23 cellular contexts compared by ENCODE assay signal in the genomic region with DNA sequence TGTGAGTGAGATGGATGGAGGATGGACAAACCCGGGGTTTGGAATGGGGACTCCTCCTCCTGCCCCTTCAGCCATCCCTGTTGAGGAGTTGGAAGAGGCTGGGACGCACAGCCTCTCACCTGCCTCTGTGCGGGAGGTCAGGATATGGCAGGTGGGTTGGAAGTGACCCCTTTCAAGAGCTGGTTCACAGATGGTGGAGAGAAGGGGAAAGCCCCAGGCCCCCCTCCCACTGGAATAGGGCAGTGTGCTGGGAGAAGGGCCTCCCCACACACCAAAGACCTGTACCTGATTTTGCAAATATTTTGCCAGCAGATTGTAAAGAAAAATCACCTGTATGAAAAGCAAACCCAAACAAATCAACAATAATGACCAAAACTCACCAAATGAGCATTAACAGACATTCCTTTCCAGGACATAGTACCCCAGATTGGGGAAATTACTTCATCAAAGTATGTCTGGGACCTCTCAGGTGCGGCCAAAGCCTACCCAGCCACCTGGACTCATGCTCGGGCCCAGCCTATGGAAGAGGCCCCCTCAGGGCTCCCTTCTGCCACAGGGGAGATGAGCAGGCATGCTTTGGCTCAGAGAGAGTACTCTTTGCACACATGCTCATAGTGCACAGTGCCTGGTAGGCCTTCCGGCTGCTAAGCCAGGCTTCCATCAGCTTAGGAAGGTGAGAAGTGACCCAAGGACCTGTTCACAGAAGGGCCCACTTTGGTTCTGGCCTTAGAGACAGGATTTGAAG. TPM values are rescaled to one million over a fixed set of nuclear protein-coding genes. Genes with fewer than 3 reads are reported as not detected.
"Had no signal": no experiment of that assay in that cellular context is flagged by ENCODE, and none has a peak within 500 bp of the region (broad histone marks: within the 10 kb centered on the region; RNA-seq: fewer than 3 reads in every experiment).

No MANE protein-coding gene starts in this region.

- H3K27ac Mint-ChIP-seq: activated CD8-positive, alpha-beta T cell treated with anti-CD3 and anti-CD28 coated beads for 36 hours; activated naive CD8-positive, alpha-beta T cell treated with anti-CD3 and anti-CD28 coated beads, Interleukin-2, amount 10 ng/mL, durations not matched to agents 7 days and 5 days; activated T-cell treated with anti-CD3 and anti-CD28 coated beads, Interleukin-2, amount 50 U/mL, for 72 hours; natural killer cell; T-helper 1 cell treated with Interleukin-12 subunit alpha and Interleukin-12 subunit beta and Interleukin-4 antibody, amounts not matched to agents 30 μg/mL and 1 μg/mL, for 36 hours; WTC11 had no signal

- H3K4me3 Mint-ChIP-seq: activated CD8-positive, alpha-beta T cell treated with anti-CD3 and anti-CD28 coated beads for 36 hours; activated naive CD8-positive, alpha-beta T cell treated with anti-CD3 and anti-CD28 coated beads, Interleukin-2, amount 10 ng/mL, durations not matched to agents 7 days and 5 days; activated T-cell treated with anti-CD3 and anti-CD28 coated beads, Interleukin-2, amount 50 U/mL, for 72 hours; natural killer cell; T-helper 1 cell treated with Interleukin-12 subunit alpha and Interleukin-12 subunit beta and Interleukin-4 antibody, amounts not matched to agents 30 μg/mL and 1 μg/mL, for 36 hours; WTC11 had no signal

- H3K36me3 ChIP-seq: brain microvascular endothelial cell, heart right ventricle, left ventricle myocardium inferior, sigmoid colon, stomach, thoracic aorta had no signal

- H3K27ac ChIP-seq: brain microvascular endothelial cell, heart right ventricle, left ventricle myocardium inferior, sigmoid colon, stomach, thoracic aorta had no signal

- ATAC-seq: activated CD8-positive, alpha-beta T cell treated with anti-CD3 and anti-CD28 coated beads for 36 hours; activated T-cell treated with anti-CD3 and anti-CD28 coated beads, Interleukin-2, amount 50 U/mL, for 72 hours; natural killer cell; WTC11 had no signal

- DNase-seq: activated CD4-positive, alpha-beta T cell treated with anti-CD3 and anti-CD28 coated beads for 48 hours; activated CD8-positive, alpha-beta memory T cell treated with anti-CD3 and anti-CD28 coated beads, Interleukin-2, amount 50 U/mL, for 48 hours; activated CD8-positive, alpha-beta T cell treated with anti-CD3 and anti-CD28 coated beads for 36 hours; activated gamma-delta T cell; activated naive CD8-positive, alpha-beta T cell treated with anti-CD3 and anti-CD28 coated beads, Interleukin-2, amount 10 ng/mL, durations not matched to agents 7 days and 5 days; activated T-cell treated with anti-CD3 and anti-CD28 coated beads, Interleukin-2, amount 50 U/mL, for 72 hours; anterior cingulate cortex; brain microvascular endothelial cell; cortex of kidney; effector CD8-positive, alpha-beta T cell; left ventricle myocardium inferior; natural killer cell; occipital lobe; sigmoid colon; stimulated activated CD4-positive, alpha-beta T cell treated with anti-CD3 and anti-CD28 coated beads, Interleukin-1b, Interleukin-23, amount 100 ng/mL, for 48 hours; stomach had no signal

- H3K9me3 ChIP-seq: heart right ventricle, left ventricle myocardium inferior, sigmoid colon, stomach, thoracic aorta had no signal

- H3K4me3 ChIP-seq: heart right ventricle, left ventricle myocardium inferior, sigmoid colon, stomach, thoracic aorta had no signal

- H3K27me3 Mint-ChIP-seq: activated CD8-positive, alpha-beta T cell treated with anti-CD3 and anti-CD28 coated beads for 36 hours; activated naive CD8-positive, alpha-beta T cell treated with anti-CD3 and anti-CD28 coated beads, Interleukin-2, amount 10 ng/mL, durations not matched to agents 7 days and 5 days had no signal

- H3K4me1 Mint-ChIP-seq: activated naive CD8-positive, alpha-beta T cell treated with anti-CD3 and anti-CD28 coated beads, Interleukin-2, amount 10 ng/mL, durations not matched to agents 7 days and 5 days; natural killer cell had no signal

- H3K9me3 Mint-ChIP-seq: activated CD8-positive, alpha-beta T cell treated with anti-CD3 and anti-CD28 coated beads for 36 hours; activated naive CD8-positive, alpha-beta T cell treated with anti-CD3 and anti-CD28 coated beads, Interleukin-2, amount 10 ng/mL, durations not matched to agents 7 days and 5 days; activated T-cell treated with anti-CD3 and anti-CD28 coated beads, Interleukin-2, amount 50 U/mL, for 72 hours; natural killer cell; T-helper 1 cell treated with Interleukin-12 subunit alpha and Interleukin-12 subunit beta and Interleukin-4 antibody, amounts not matched to agents 30 μg/mL and 1 μg/mL, for 36 hours; WTC11 had no signal

- H3K36me3 Mint-ChIP-seq: activated naive CD8-positive, alpha-beta T cell treated with anti-CD3 and anti-CD28 coated beads, Interleukin-2, amount 10 ng/mL, durations not matched to agents 7 days and 5 days; natural killer cell; WTC11 had no signal

- H3K27me3 ChIP-seq: brain microvascular endothelial cell, heart right ventricle, sigmoid colon, stomach had no signal

RNA-seq across cellular contexts. Expression of a gene that starts 7.8 kb away (rescaled TPM):
- total RNA-seq: activated CD8-positive, alpha-beta T cell treated with anti-CD3 and anti-CD28 coated beads for 36 hours; activated naive CD8-positive, alpha-beta T cell treated with anti-CD3 and anti-CD28 coated beads, Interleukin-2, amount 10 ng/mL, durations not matched to agents 7 days and 5 days; activated T-cell treated with anti-CD3 and anti-CD28 coated beads, Interleukin-2, amount 50 U/mL, for 72 hours; fibroblast of lung; left ventricle myocardium inferior; natural killer cell; pulmonary artery endothelial cell; sigmoid colon; stomach; thoracic aorta; ureter; WTC11 had no signal

RNA-seq across cellular contexts. Expression of a gene that starts 39.5 kb away (rescaled TPM):
- total RNA-seq: activated naive CD8-positive, alpha-beta T cell treated with anti-CD3 and anti-CD28 coated beads, Interleukin-2, amount 10 ng/mL, durations not matched to agents 7 days and 5 days; left ventricle myocardium inferior; natural killer cell had no signal
